Comparison of ENCODE assay signal across 8 cellular contexts in genomic region chr11:116193321-116194114, GRCh38.
DNase-seq lines count a peak whose midpoint lies in the region; ATAC-seq and TF ChIP-seq lines count a peak whose summit lies in the region.

No MANE protein-coding gene starts in this region.

- WGBS in ectodermal cell, 2 experiments: 1% methylated on average over 34 of the region's 34 CpGs

- intact Hi-C loops in lower lobe of right lung (cut with DNase I): no loop called here

- no peaks in the 10 kb centered on the region for H3K36me3 ChIP-seq in ectodermal cell (ENCODE audit: control insufficient read depth, insufficient read depth, low read length)
- no peaks in the 10 kb centered on the region for H3K36me3 ChIP-seq in lower lobe of right lung

- H3K4me1 ChIP-seq in ectodermal cell (ENCODE audit: control insufficient read depth, insufficient read depth, low read length): peaks cover 47% of the 10 kb centered on the region
- peaks cover 6% of the 10 kb centered on the region for H3K4me1 ChIP-seq in lower lobe of right lung

- in situ Hi-C loops in ACHN (cut with HindIII; ENCODE audit: low pct_ligation_motif_present, low pct_unique_long_range_greater_than_20kb, low sequenced_read_pairs): no loop called here

- ATAC-seq in lower lobe of right lung (peak; percentile 92 to 95), GM19463 (IDR thresholded peaks at IDR 0.05; ENCODE audit: unreplicated experiment) (no peak)
- no peak for ATAC-seq in activated CD4-positive, CD25-positive, alpha-beta regulatory T cell treated with anti-CD3 and anti-CD28 coated beads, Interleukin-2, amount 50 U/mL, for 24 hours

- peak; percentile 22 for TF ChIP-seq CTCF in lower lobe of right lung (IDR thresholded peaks at IDR 0.05)

- H3K9me3 ChIP-seq in ectodermal cell (ENCODE audit: control insufficient read depth, low read length): no peaks in the 10 kb centered on the region
- no peaks in the 10 kb centered on the region for H3K9me3 ChIP-seq in lower lobe of right lung

- H3K27ac ChIP-seq in ectodermal cell (ENCODE audit: insufficient read depth, low read depth, low read length, poor library complexity, severe bottlenecking): peak overlapping the region; percentile 78
- peak overlapping the region; percentile 79 for H3K27ac ChIP-seq in lower lobe of right lung

- DNase-seq in ACHN: peak; percentile 81
- peak; percentile 41 for DNase-seq in NCI-H1417 treated with DMSO at 0.1 percent for 48 hours (lab: John Stamatoyannopoulos, UW)
- peak; percentile 86 for DNase-seq in lower lobe of right lung
- DNase-seq in ureter (ENCODE audit: low spot score): peak; percentile 83
- DNase-seq in 8988T: no peak

- no peaks in the 10 kb centered on the region for H3K27me3 ChIP-seq in ectodermal cell (ENCODE audit: control insufficient read depth, insufficient read depth, low read length, poor library complexity, severe bottlenecking)
- peaks cover 4% of the 10 kb centered on the region for H3K27me3 ChIP-seq in lower lobe of right lung (ENCODE audit: low read depth)

- H3K4me3 ChIP-seq in ectodermal cell (ENCODE audit: insufficient read depth, low read depth, low read length): peak overlapping the region; percentile 52
- peak overlapping the region; percentile 59 for H3K4me3 ChIP-seq in lower lobe of right lung

Comparison
In these comparisons a context has a peak if more than half of its experiments do, and no peak if none do; other contexts are left out.
1. ATAC-seq: peak in lower lobe of right lung (2 of 2); none in GM19463 (single experiment) and activated CD4-positive, CD25-positive, alpha-beta regulatory T cell treated with anti-CD3 and anti-CD28 coated beads, Interleukin-2, amount 50 U/mL, for 24 hours (0 of 2).